1 cellular context compared by ENCODE assay signal in genomic region chr4:106329027-106329618, GRCh38.
TF ChIP-seq lines count a peak whose summit lies in the region.

No MANE protein-coding gene starts in this region.

TF ChIP-seq in HCT116, 20 proteins besides CTCF, POLR2A, EP300 and RAD21 (continued from another document):
- no peak for TF ChIP-seq REST (IDR thresholded peaks at IDR 0.05; ENCODE audit: low read depth)
- no peak for TF ChIP-seq EZH2 (IDR thresholded peaks at IDR 0.05)
- TF ChIP-seq POLR2AphosphoS5 (IDR thresholded peaks at IDR 0.05; ENCODE audit: low read depth, low read length) = no peak
- TF ChIP-seq TCF7L2 (IDR thresholded peaks at IDR 0.05; ENCODE audit: borderline replicate concordance, extremely low read depth, insufficient read depth, insufficient read length) = no peak
- no peak for TF ChIP-seq SP1 (IDR thresholded peaks at IDR 0.05; ENCODE audit: low read depth)
- TF ChIP-seq ZBTB33 (IDR thresholded peaks at IDR 0.05; ENCODE audit: extremely low read depth, insufficient replicate concordance, low read length) = no peak
- TF ChIP-seq CBX3 (IDR thresholded peaks at IDR 0.05; ENCODE audit: low read depth) = no peak
- no peak for TF ChIP-seq ATF3 (IDR thresholded peaks at IDR 0.05)
- no peak for TF ChIP-seq YY1 (IDR thresholded peaks at IDR 0.05; ENCODE audit: extremely low read depth, insufficient replicate concordance, low read depth, low read length)
- TF ChIP-seq EGR1 (IDR thresholded peaks at IDR 0.05; ENCODE audit: low read depth) = no peak
- no peak for TF ChIP-seq FOSL1 (IDR thresholded peaks at IDR 0.05; ENCODE audit: low read depth)
